Comparison of ENCODE assay signal across 8 cellular contexts in genomic region chr15:74950078-74951000, GRCh38. TPM values are rescaled to one million over a fixed set of nuclear protein-coding genes. Genes with fewer than 3 reads are reported as not detected.
DNase-seq lines count a peak whose midpoint lies in the region; ATAC-seq and TF ChIP-seq lines count a peak whose summit lies in the region.

No MANE protein-coding gene starts in this region.

- no peak overlapping the region for H3K4me3 ChIP-seq in AG09309 (ENCODE audit: control insufficient read depth, low read depth, low read length)

- H3K27ac Mint-ChIP-seq in activated CD4-positive, alpha-beta T cell treated with anti-CD3 and anti-CD28 coated beads, Interleukin-2, amount 10 ng/mL, durations not matched to agents 7 days and 5 days = no peak overlapping the region

- no peak overlapping the region for H3K4me3 Mint-ChIP-seq in activated CD4-positive, alpha-beta T cell treated with anti-CD3 and anti-CD28 coated beads, Interleukin-2, amount 10 ng/mL, durations not matched to agents 7 days and 5 days

- CTCF ChIA-PET in activated CD4-positive, alpha-beta T cell treated with anti-CD3 and anti-CD28 coated beads, Interleukin-2, amount 10 ng/mL, durations not matched to agents 7 days and 5 days (lab: Charles Lee) = interaction anchor here (0.6 to 3.3 kb wide), 27 partner anchors 9 to 332 kb away, joined by 3 to 10 read pairs (median 4); no protein-coding TSS in a partner anchor

- H3K4me1 Mint-ChIP-seq in activated CD4-positive, alpha-beta T cell treated with anti-CD3 and anti-CD28 coated beads, Interleukin-2, amount 10 ng/mL, durations not matched to agents 7 days and 5 days = peaks cover 9% of the 10 kb centered on the region

- no peak for ATAC-seq in GM19467 (IDR thresholded peaks at IDR 0.05; ENCODE audit: unreplicated experiment)

- POLR2A ChIA-PET in activated CD4-positive, alpha-beta T cell treated with anti-CD3 and anti-CD28 coated beads, Interleukin-2, amount 10 ng/mL, durations not matched to agents 7 days and 5 days (lab: Charles Lee) = no interaction called here

- H3K36me3 Mint-ChIP-seq in activated CD4-positive, alpha-beta T cell treated with anti-CD3 and anti-CD28 coated beads, Interleukin-2, amount 10 ng/mL, durations not matched to agents 7 days and 5 days (ENCODE audit: low read depth) = no peaks in the 10 kb centered on the region

- H3K27me3 Mint-ChIP-seq in activated CD4-positive, alpha-beta T cell treated with anti-CD3 and anti-CD28 coated beads, Interleukin-2, amount 10 ng/mL, durations not matched to agents 7 days and 5 days = no peaks in the 10 kb centered on the region

- TF ChIP-seq CTCF in AG09309 (IDR thresholded peaks at IDR 0.05; ENCODE audit: control insufficient read depth, insufficient read depth, low read depth, low read length, missing control alignments) = peak; percentile 98

- DNase-seq in AG09309 (ENCODE audit: low read depth) (no peak), GOT3 (lab: John Stamatoyannopoulos, UW) (peak; percentile 19), NCI-H69 (lab: John Stamatoyannopoulos, UW) (peak; percentile 78), dermis blood vessel endothelial cell (peak; percentile 89), lung microvascular endothelial cell (ENCODE audit: low read depth in 2 of 2) (peak; percentile 74 to 83)
- DNase-seq in activated CD4-positive, alpha-beta T cell treated with anti-CD3 and anti-CD28 coated beads, Interleukin-2, amount 10 ng/mL, durations not matched to agents 7 days and 5 days = peak; percentile 85
- DNase-seq in stimulated activated CD8-positive, alpha-beta memory T cell treated with anti-CD3 and anti-CD28 coated beads, Interleukin-15, amount 100 ng/mL, for 48 hours (ENCODE audit: low read depth in 2 of 2) = peak; percentile 31 to 45

- H3K9me3 Mint-ChIP-seq in activated CD4-positive, alpha-beta T cell treated with anti-CD3 and anti-CD28 coated beads, Interleukin-2, amount 10 ng/mL, durations not matched to agents 7 days and 5 days = no peaks in the 10 kb centered on the region

RNA-seq across cellular contexts. Expression of gene RPP25, which starts 6.2 kb away (rescaled TPM):
- total RNA-seq in activated CD4-positive, alpha-beta T cell treated with anti-CD3 and anti-CD28 coated beads, Interleukin-2, amount 10 ng/mL, durations not matched to agents 7 days and 5 days = 1 to 10 TPM; 6.4 TPM
- total RNA-seq in dermis blood vessel endothelial cell = 25.8 and 31.1 TPM in 2 replicates
- 16.6 and 26.0 TPM in 2 replicates for total RNA-seq in lung microvascular endothelial cell

RNA-seq across cellular contexts. Expression of gene COX5A, which starts 12.5 kb away (rescaled TPM):
- 100 to 1,000 TPM; 236 to 239 TPM for total RNA-seq in activated CD4-positive, alpha-beta T cell treated with anti-CD3 and anti-CD28 coated beads, Interleukin-2, amount 10 ng/mL, durations not matched to agents 7 days and 5 days
- 47.5 and 79.2 TPM in 2 replicates for total RNA-seq in dermis blood vessel endothelial cell
- total RNA-seq in lung microvascular endothelial cell = 55.0 and 61.5 TPM in 2 replicates

RNA-seq across cellular contexts. Expression of gene FAM219B, which starts 43.7 kb away (rescaled TPM):
- 10 to 100 TPM; 65.8 to 68.2 TPM for total RNA-seq in activated CD4-positive, alpha-beta T cell treated with anti-CD3 and anti-CD28 coated beads, Interleukin-2, amount 10 ng/mL, durations not matched to agents 7 days and 5 days
- total RNA-seq in dermis blood vessel endothelial cell (41.0 and 57.0 TPM in 2 replicates), lung microvascular endothelial cell (25.1 and 45.6 TPM in 2 replicates)

RNA-seq across cellular contexts. Expression of gene SCAMP5, which starts 45.0 kb away (rescaled TPM):
- total RNA-seq in activated CD4-positive, alpha-beta T cell treated with anti-CD3 and anti-CD28 coated beads, Interleukin-2, amount 10 ng/mL, durations not matched to agents 7 days and 5 days = 1 to 10 TPM; 2.0 to 3.0 TPM
- total RNA-seq in dermis blood vessel endothelial cell (9.5 and 11.6 TPM in 2 replicates), lung microvascular endothelial cell (5.6 and 6.1 TPM in 2 replicates)
